22 cellular contexts compared by ENCODE assay signal in the genomic region with DNA sequence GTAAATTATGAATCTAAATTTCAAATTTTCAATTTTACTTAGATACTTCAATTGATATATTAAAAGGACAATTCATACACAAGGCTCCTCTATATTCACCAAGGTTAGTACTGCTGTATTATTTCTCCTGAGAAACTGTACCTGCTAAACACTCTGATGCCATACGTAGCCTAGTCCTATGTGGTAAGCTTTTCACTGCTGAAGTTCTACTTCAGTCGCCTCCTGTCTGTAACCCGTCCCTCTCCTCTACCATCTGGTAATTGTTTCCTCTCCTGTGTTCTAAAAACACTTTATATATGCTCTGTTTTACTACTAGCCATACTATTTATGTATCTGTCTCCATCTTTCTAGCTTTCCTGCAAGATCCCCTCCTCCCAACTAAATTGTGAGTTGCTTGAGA.
DNase-seq lines count a peak whose midpoint lies in the region; ATAC-seq and TF ChIP-seq lines count a peak whose summit lies in the region.
"Had no signal": no experiment of that assay in that cellular context is flagged by ENCODE, and none has a peak within 500 bp of the region (broad histone marks: within the 10 kb centered on the region; RNA-seq: fewer than 3 reads in every experiment).

No MANE protein-coding gene starts in this region.

- no peaks in the 10 kb centered on the region for H3K36me3 Mint-ChIP-seq in dendritic cell treated with granulocyte-macrophage colony-stimulating factor and Interleukin-4, amounts not matched to agents 40 ng/mL and 50 ng/mL, for 4 days (ENCODE audit: low read depth)
- H3K36me3 Mint-ChIP-seq: CD4-positive, CD25-positive, alpha-beta regulatory T cell had no signal

- H3K36me3 ChIP-seq in Loucy (ENCODE audit: insufficient read depth, low read length) (peaks cover 84% of the 10 kb centered on the region), neutrophil (no peaks in the 10 kb centered on the region), HAP-1 (replicated peaks) (no peaks in the 10 kb centered on the region)
- H3K36me3 ChIP-seq: BE2C had no signal

- peak overlapping the region; percentile 28 for H3K27ac Mint-ChIP-seq in dendritic cell treated with granulocyte-macrophage colony-stimulating factor and Interleukin-4, amounts not matched to agents 40 ng/mL and 50 ng/mL, for 4 days

- H4K20me1 ChIP-seq in Loucy (ENCODE audit: insufficient read depth, low read length, poor library complexity, severe bottlenecking): peaks cover 99% of the 10 kb centered on the region

- TF ChIP-seq CTCF in Loucy (conservative IDR thresholded peaks at IDR 0.05; ENCODE audit: low read length) (no peak), neutrophil (IDR thresholded peaks at IDR 0.05) (no peak)

- H3K9me3 Mint-ChIP-seq in dendritic cell treated with granulocyte-macrophage colony-stimulating factor and Interleukin-4, amounts not matched to agents 40 ng/mL and 50 ng/mL, for 4 days: no peaks in the 10 kb centered on the region
- H3K9me3 Mint-ChIP-seq: CD4-positive, CD25-positive, alpha-beta regulatory T cell had no signal

- H3K27me3 Mint-ChIP-seq in dendritic cell treated with granulocyte-macrophage colony-stimulating factor and Interleukin-4, amounts not matched to agents 40 ng/mL and 50 ng/mL, for 4 days: no peaks in the 10 kb centered on the region
- H3K27me3 Mint-ChIP-seq: CD4-positive, CD25-positive, alpha-beta regulatory T cell had no signal

- peak overlapping the region; percentile 76 for H3K27ac ChIP-seq in neutrophil
- H3K27ac ChIP-seq: 22Rv1, KMS-11 had no signal

- peak overlapping the region; percentile 61 for H3K4me2 ChIP-seq in Loucy (ENCODE audit: low read depth, low read length, poor library complexity, severe bottlenecking)
- H3K4me2 ChIP-seq: KMS-11 had no signal

- H3K4me3 Mint-ChIP-seq in dendritic cell treated with granulocyte-macrophage colony-stimulating factor and Interleukin-4, amounts not matched to agents 40 ng/mL and 50 ng/mL, for 4 days: no peak overlapping the region
- H3K4me3 Mint-ChIP-seq: CD4-positive, CD25-positive, alpha-beta regulatory T cell had no signal

- H3K27me3 ChIP-seq in Loucy (ENCODE audit: insufficient read depth, low read length, poor library complexity, severe bottlenecking): no peaks in the 10 kb centered on the region
- no peaks in the 10 kb centered on the region for H3K27me3 ChIP-seq in neutrophil
- H3K27me3 ChIP-seq in HAP-1 (ENCODE audit: low read depth): no peaks in the 10 kb centered on the region
- H3K27me3 ChIP-seq: BE2C had no signal

- H3F3A ChIP-seq in Loucy (ENCODE audit: low read depth): peaks cover 17% of the 10 kb centered on the region

- peaks cover 86% of the 10 kb centered on the region for H3K4me1 ChIP-seq in Loucy (ENCODE audit: insufficient read depth, low read length, poor library complexity, severe bottlenecking)
- peaks cover 37 to 69% of the 10 kb centered on the region in 2 experiments for H3K4me1 ChIP-seq in neutrophil (ENCODE audit: control insufficient read depth in 1 of 2, insufficient read depth in 1 of 2, low read depth in 1 of 2, low read length in 1 of 2)
- peaks cover 27% of the 10 kb centered on the region for H3K4me1 ChIP-seq in HAP-1
- H3K4me1 ChIP-seq: BE2C had no signal

- in situ Hi-C loops in HAP-1 (cut with MboI; ENCODE audit: low sequenced_read_pairs): no loop called here

- peaks cover 48% of the 10 kb centered on the region for H3K4me1 Mint-ChIP-seq in dendritic cell treated with granulocyte-macrophage colony-stimulating factor and Interleukin-4, amounts not matched to agents 40 ng/mL and 50 ng/mL, for 4 days (ENCODE audit: low read depth)

- H3K9ac ChIP-seq in Loucy (ENCODE audit: low read depth, low read length, poor library complexity, severe bottlenecking): peak overlapping the region; percentile 13
- H3K9ac ChIP-seq: KMS-11 had no signal

- no peak overlapping the region for H2AFZ ChIP-seq in Loucy (ENCODE audit: low read length)

- H3K79me2 ChIP-seq in Loucy (ENCODE audit: insufficient read depth, low read length): peaks cover 100% of the 10 kb centered on the region

- H3K9me3 ChIP-seq in Loucy (ENCODE audit: insufficient read depth, low read depth, low read length): no peaks in the 10 kb centered on the region
- H3K9me3 ChIP-seq in neutrophil: no peaks in the 10 kb centered on the region
- no peaks in the 10 kb centered on the region for H3K9me3 ChIP-seq in HAP-1
- H3K9me3 ChIP-seq: BE2C had no signal

- ATAC-seq in HG03571 (IDR thresholded peaks at IDR 0.05; ENCODE audit: unreplicated experiment): no peak

- H3K9me2 ChIP-seq in Loucy (replicated peaks; ENCODE audit: low read depth, low read length): no peaks in the 10 kb centered on the region

- DNase-seq in DMS 273 (lab: John Stamatoyannopoulos, UW; ENCODE audit: unreplicated experiment): peak; percentile 6
- DNase-seq in DMS 273 treated with DMSO at 0.1 percent for 48 hours (lab: John Stamatoyannopoulos, UW): no peak
- DNase-seq in GM03348 (ENCODE audit: low spot score): no peak
- no peak for DNase-seq in HAP-1 (ENCODE audit: low spot score in 2 of 2)
- DNase-seq: ACHN; BE2C; CD4-positive, CD25-positive, alpha-beta regulatory T cell; IMR-90; NCI-H1048; NCI-H1417; NCI-H1694; NCI-H2029 treated with DMSO at 0.1 percent for 48 hours; NCI-H2227 treated with DMSO at 0.1 percent for 48 hours; NCI-H526 treated with DMSO at 0.1 percent for 48 hours; Right ventricle myocardium superior; RPMI8226 had no signal

- peak overlapping the region; percentile 56 for H3K4me3 ChIP-seq in Loucy (ENCODE audit: low read length, poor library complexity, severe bottlenecking)
- H3K4me3 ChIP-seq in neutrophil (ENCODE audit: low read depth in 1 of 2, low read length in 1 of 2): no peak overlapping the region
- H3K4me3 ChIP-seq in HAP-1: no peak overlapping the region

- intact Hi-C loops in dendritic cell treated with granulocyte-macrophage colony-stimulating factor and Interleukin-4, amounts not matched to agents 40 ng/mL and 50 ng/mL, for 4 days (cut with micrococcal nuclease): no loop called here
